20 cellular contexts compared by ENCODE assay signal in the genomic region with DNA sequence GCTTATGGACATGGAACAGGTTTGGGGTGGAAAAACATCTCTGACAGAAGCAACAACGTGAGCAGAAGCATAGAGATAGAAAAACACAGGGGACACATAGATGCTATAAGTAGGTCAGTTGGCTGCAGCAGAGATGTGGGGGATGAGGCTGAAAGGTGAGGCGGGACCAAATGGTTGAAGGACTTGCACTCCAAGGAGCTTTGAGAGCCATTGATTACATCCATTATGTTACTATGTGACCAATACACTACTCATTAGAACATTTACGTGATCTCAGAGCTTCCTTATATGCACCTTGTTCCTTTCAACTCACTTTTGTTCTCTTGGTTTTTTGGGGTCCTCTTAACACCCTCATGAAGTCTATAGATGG. TPM values are rescaled to one million over a fixed set of nuclear protein-coding genes. Genes with fewer than 3 reads are reported as not detected.
A peak's percentile ranks its signal among the peaks of the same experiment; 100 is the strongest.
DNase-seq lines count a peak whose midpoint lies in the region; ATAC-seq and TF ChIP-seq lines count a peak whose summit lies in the region.
"Had no signal": no experiment of that assay in that cellular context is flagged by ENCODE, and none has a peak within 500 bp of the region (broad histone marks: within the 10 kb centered on the region; RNA-seq: fewer than 3 reads in every experiment).

No MANE protein-coding gene starts in this region.

- TF ChIP-seq CTCF in natural killer cell (IDR thresholded peaks at IDR 0.05), result no peak

- H3K27ac ChIP-seq in cingulate gyrus (ENCODE audit: low read depth, low read length) (peak overlapping the region; percentile 21), temporal lobe (ENCODE audit: low read depth, low read length) (peak overlapping the region; percentile 89)
- H3K27ac ChIP-seq: A549; BLaER1 treated with 17β-estradiol and CSF1 and Interleukin-3, amounts not matched to agents 10 nM and 100 nM had no signal

- no peak overlapping the region for H3K27ac Mint-ChIP-seq in natural killer cell treated with Interleukin-12 subunit alpha and Interleukin-12 subunit beta and Interleukin-15 and Interleukin-18, amount 100 ng/mL, for 72 hours
- no peak overlapping the region for H3K27ac Mint-ChIP-seq in natural killer cell
- H3K27ac Mint-ChIP-seq: CD14-positive monocyte; CD4-positive, alpha-beta T cell; CD8-positive, alpha-beta memory T cell; HFFc6 had no signal

- H3K36me3 Mint-ChIP-seq in natural killer cell treated with Interleukin-12 subunit alpha and Interleukin-12 subunit beta and Interleukin-15 and Interleukin-18, amount 100 ng/mL, for 72 hours, result no peaks in the 10 kb centered on the region
- H3K36me3 Mint-ChIP-seq in natural killer cell, result no peaks in the 10 kb centered on the region
- H3K36me3 Mint-ChIP-seq: CD14-positive monocyte; CD8-positive, alpha-beta memory T cell had no signal

- H3K4me1 Mint-ChIP-seq in natural killer cell treated with Interleukin-12 subunit alpha and Interleukin-12 subunit beta and Interleukin-15 and Interleukin-18, amount 100 ng/mL, for 72 hours (ENCODE audit: low read depth in 2 of 2), result no peaks in the 10 kb centered on the region
- no peaks in the 10 kb centered on the region for H3K4me1 Mint-ChIP-seq in natural killer cell
- H3K4me1 Mint-ChIP-seq: CD14-positive monocyte; CD8-positive, alpha-beta memory T cell had no signal

- peak; percentile 12 for DNase-seq in natural killer cell treated with Interleukin-12 subunit alpha and Interleukin-12 subunit beta and Interleukin-15 and Interleukin-18, amount 100 ng/mL, for 72 hours (ENCODE audit: low spot score)
- DNase-seq in natural killer cell, result no peak
- DNase-seq in SHP77 (lab: John Stamatoyannopoulos, UW), result no peak
- DNase-seq: 8988T; ACHN; AML-193; BE2C; Calu3; CD4-positive, alpha-beta T cell; CD8-positive, alpha-beta memory T cell; DMS53; DMS79 treated with DMSO at 0.1 percent for 48 hours; GOT3; HFFc6 had no signal

- no peaks in the 10 kb centered on the region for H3K9me3 Mint-ChIP-seq in natural killer cell treated with Interleukin-12 subunit alpha and Interleukin-12 subunit beta and Interleukin-15 and Interleukin-18, amount 100 ng/mL, for 72 hours
- no peaks in the 10 kb centered on the region for H3K9me3 Mint-ChIP-seq in natural killer cell
- H3K9me3 Mint-ChIP-seq: CD14-positive monocyte; CD4-positive, alpha-beta T cell; CD8-positive, alpha-beta memory T cell; HFFc6 had no signal

- no peak for ATAC-seq in natural killer cell treated with Interleukin-12 subunit alpha and Interleukin-12 subunit beta and Interleukin-15 and Interleukin-18, amount 100 ng/mL, for 72 hours
- ATAC-seq in natural killer cell (no peak), HG02870 (IDR thresholded peaks at IDR 0.05; ENCODE audit: unreplicated experiment) (no peak)
- ATAC-seq: A549 had no signal

- no peak overlapping the region for H3K4me3 Mint-ChIP-seq in natural killer cell treated with Interleukin-12 subunit alpha and Interleukin-12 subunit beta and Interleukin-15 and Interleukin-18, amount 100 ng/mL, for 72 hours
- no peak overlapping the region for H3K4me3 Mint-ChIP-seq in natural killer cell
- H3K4me3 Mint-ChIP-seq: CD14-positive monocyte; CD4-positive, alpha-beta T cell; CD8-positive, alpha-beta memory T cell; HFFc6 had no signal

- H3K27me3 Mint-ChIP-seq in natural killer cell treated with Interleukin-12 subunit alpha and Interleukin-12 subunit beta and Interleukin-15 and Interleukin-18, amount 100 ng/mL, for 72 hours, result peaks cover 2 to 5% of the 10 kb centered on the region in 2 donors
- peaks cover 0 to 7% of the 10 kb centered on the region in 2 donors for H3K27me3 Mint-ChIP-seq in natural killer cell (ENCODE audit: low read depth in 2 of 2)

- intact Hi-C loops in natural killer cell (cut with micrococcal nuclease), result no loop called here

RNA-seq across cellular contexts. Expression of gene TTPAL, which starts 47.9 kb away (rescaled TPM):
- total RNA-seq in natural killer cell treated with Interleukin-12 subunit alpha and Interleukin-12 subunit beta and Interleukin-15 and Interleukin-18, amount 100 ng/mL, for 72 hours, result 10 to 100 TPM; 19.7 to 36.1 TPM
- total RNA-seq in natural killer cell, result 10 to 100 TPM; 17.2 to 22.9 (median 22.5) TPM
- total RNA-seq in temporal lobe, result 8.6 TPM
